In genomic region chr16:72637306-72637705, GRCh38 we compare ENCODE assay signal across 15 cellular contexts.
A peak's percentile ranks its signal among the peaks of the same experiment; 100 is the strongest.
DNase-seq lines count a peak whose midpoint lies in the region; ATAC-seq, FAIRE-seq and TF ChIP-seq lines count a peak whose summit lies in the region.
"Had no signal": no experiment of that assay in that cellular context is flagged by ENCODE, and none has a peak within 500 bp of the region (broad histone marks: within the 10 kb centered on the region; RNA-seq: fewer than 3 reads in every experiment).

No MANE protein-coding gene starts in this region.

- peak; percentile 34 for DNase-seq in AG04450 (ENCODE audit: low read depth, low spot score)
- peak; percentile 54 for DNase-seq in HTR-8/SVneo (ENCODE audit: insufficient read length, low spot score)
- DNase-seq in brain microvascular endothelial cell: peak; percentile 64
- peak; percentile 86 for DNase-seq in iris pigment epithelial cell (ENCODE audit: low read depth)
- DNase-seq in retina: no peak
- no peak for DNase-seq in HT-29 (ENCODE audit: low spot score)
- no peak for DNase-seq in activated CD8-positive, alpha-beta memory T cell treated with anti-CD3 and anti-CD28 coated beads, Interleukin-2, amount 10 ng/mL, durations not matched to agents 7 days and 5 days
- no peak for DNase-seq in amygdala (lab: John Stamatoyannopoulos, UW)
- DNase-seq: activated CD4-positive, alpha-beta T cell treated with anti-CD3 and anti-CD28 coated beads, Interleukin-2, amount 10 ng/mL, durations not matched to agents 24 days and 14 days; BE2C; NCI-H2107; T-cell had no signal

- in situ Hi-C loops in brain microvascular endothelial cell (cut with HindIII; ENCODE audit: low pct_ligation_motif_present, low sequenced_read_pairs): no loop called here

- H3K27ac Mint-ChIP-seq in activated CD8-positive, alpha-beta memory T cell treated with anti-CD3 and anti-CD28 coated beads, Interleukin-2, amount 10 ng/mL, durations not matched to agents 7 days and 5 days: no peak overlapping the region
- H3K27ac Mint-ChIP-seq: activated CD4-positive, alpha-beta T cell treated with anti-CD3 and anti-CD28 coated beads, Interleukin-2, amount 10 ng/mL, durations not matched to agents 24 days and 14 days; activated T-helper 17 cell treated with anti-CD3 and anti-CD28 coated beads, Interleukin-2, amount 50 U/mL, for 72 hours; T-cell had no signal

- no peak overlapping the region for H3K27ac ChIP-seq in AG04450 (ENCODE audit: low read depth, low read length)
- H3K27ac ChIP-seq in brain microvascular endothelial cell: no peak overlapping the region
- H3K27ac ChIP-seq: KMS-11 had no signal

- H3K4me3 Mint-ChIP-seq in activated CD8-positive, alpha-beta memory T cell treated with anti-CD3 and anti-CD28 coated beads, Interleukin-2, amount 10 ng/mL, durations not matched to agents 7 days and 5 days: no peak overlapping the region
- H3K4me3 Mint-ChIP-seq: activated CD4-positive, alpha-beta T cell treated with anti-CD3 and anti-CD28 coated beads, Interleukin-2, amount 10 ng/mL, durations not matched to agents 24 days and 14 days; activated T-helper 17 cell treated with anti-CD3 and anti-CD28 coated beads, Interleukin-2, amount 50 U/mL, for 72 hours; central memory CD8-positive, alpha-beta T cell; T-cell had no signal

- peaks cover 8% of the 10 kb centered on the region for H3K36me3 Mint-ChIP-seq in activated CD8-positive, alpha-beta memory T cell treated with anti-CD3 and anti-CD28 coated beads, Interleukin-2, amount 10 ng/mL, durations not matched to agents 7 days and 5 days
- H3K36me3 Mint-ChIP-seq: T-cell had no signal

- H3K36me3 ChIP-seq in brain microvascular endothelial cell (replicated peaks): no peaks in the 10 kb centered on the region
- H3K36me3 ChIP-seq: BE2C had no signal

- no peaks in the 10 kb centered on the region for H3K27me3 Mint-ChIP-seq in activated CD8-positive, alpha-beta memory T cell treated with anti-CD3 and anti-CD28 coated beads, Interleukin-2, amount 10 ng/mL, durations not matched to agents 7 days and 5 days
- H3K27me3 Mint-ChIP-seq: activated CD4-positive, alpha-beta T cell treated with anti-CD3 and anti-CD28 coated beads, Interleukin-2, amount 10 ng/mL, durations not matched to agents 24 days and 14 days; activated T-helper 17 cell treated with anti-CD3 and anti-CD28 coated beads, Interleukin-2, amount 50 U/mL, for 72 hours; central memory CD8-positive, alpha-beta T cell had no signal

- POLR2A ChIA-PET in AG04450 (lab: Yijun Ruan, JAX): interaction anchor here (0.6 kb wide), 1 partner anchor 977 kb away, joined by 5 read pairs; no protein-coding TSS in a partner anchor

- H3K27me3 ChIP-seq in AG04450 (ENCODE audit: control insufficient read depth, insufficient read depth, low read length) (no peaks in the 10 kb centered on the region), brain microvascular endothelial cell (replicated peaks) (no peaks in the 10 kb centered on the region)
- H3K27me3 ChIP-seq: BE2C had no signal

- peaks cover 5% of the 10 kb centered on the region for H3K9me3 Mint-ChIP-seq in activated CD8-positive, alpha-beta memory T cell treated with anti-CD3 and anti-CD28 coated beads, Interleukin-2, amount 10 ng/mL, durations not matched to agents 7 days and 5 days (ENCODE audit: low read depth)
- H3K9me3 Mint-ChIP-seq: activated CD4-positive, alpha-beta T cell treated with anti-CD3 and anti-CD28 coated beads, Interleukin-2, amount 10 ng/mL, durations not matched to agents 24 days and 14 days had no signal

- H3K9me3 ChIP-seq in AG04450 (ENCODE audit: control insufficient read depth, insufficient read depth, low read length): peaks cover 12% of the 10 kb centered on the region; the same call in 1 of the 2 replicates

- H3K4me3 ChIP-seq in AG04450 (ENCODE audit: low read depth, low read length): no peak overlapping the region
- H3K4me3 ChIP-seq in brain microvascular endothelial cell (ENCODE audit: low read depth, low read length): no peak overlapping the region

- FAIRE-seq in HTR-8/SVneo (lab: Jason Lieb, UNC): peak; percentile 49

- peaks cover 3% of the 10 kb centered on the region for H3K4me1 Mint-ChIP-seq in activated CD8-positive, alpha-beta memory T cell treated with anti-CD3 and anti-CD28 coated beads, Interleukin-2, amount 10 ng/mL, durations not matched to agents 7 days and 5 days
- H3K4me1 Mint-ChIP-seq: activated CD4-positive, alpha-beta T cell treated with anti-CD3 and anti-CD28 coated beads, Interleukin-2, amount 10 ng/mL, durations not matched to agents 24 days and 14 days; activated T-helper 17 cell treated with anti-CD3 and anti-CD28 coated beads, Interleukin-2, amount 50 U/mL, for 72 hours; central memory CD8-positive, alpha-beta T cell had no signal

- CTCF ChIA-PET in AG04450 (lab: Charles Lee): no interaction called here
- CTCF ChIA-PET in activated CD8-positive, alpha-beta memory T cell treated with anti-CD3 and anti-CD28 coated beads, Interleukin-2, amount 10 ng/mL, durations not matched to agents 7 days and 5 days (lab: Charles Lee): no interaction called here

- ATAC-seq in activated CD8-positive, alpha-beta memory T cell treated with anti-CD3 and anti-CD28 coated beads, Interleukin-2, amount 10 ng/mL, durations not matched to agents 7 days and 5 days: no peak
- ATAC-seq: activated T-helper 17 cell treated with anti-CD3 and anti-CD28 coated beads, Interleukin-2, amount 50 U/mL, for 72 hours; T-cell had no signal

- TF ChIP-seq CTCF in AG04450 (IDR thresholded peaks at IDR 0.05; ENCODE audit: low read depth, low read length): no peak
- TF ChIP-seq CTCF in brain microvascular endothelial cell (IDR thresholded peaks at IDR 0.05; ENCODE audit: low read depth, low read length, missing control alignments): no peak

Comparison
In these comparisons a context has a peak if more than half of its experiments do, and no peak if none do; other contexts are left out.
1. DNase-seq: peak in AG04450 (single experiment), HTR-8/SVneo (single experiment), brain microvascular endothelial cell (single experiment) and iris pigment epithelial cell (single experiment); none in retina (single experiment), HT-29 (single experiment), activated CD8-positive, alpha-beta memory T cell treated with anti-CD3 and anti-CD28 coated beads, Interleukin-2, amount 10 ng/mL, durations not matched to agents 7 days and 5 days (single experiment) and amygdala (0 of 56).